In the genomic region with DNA sequence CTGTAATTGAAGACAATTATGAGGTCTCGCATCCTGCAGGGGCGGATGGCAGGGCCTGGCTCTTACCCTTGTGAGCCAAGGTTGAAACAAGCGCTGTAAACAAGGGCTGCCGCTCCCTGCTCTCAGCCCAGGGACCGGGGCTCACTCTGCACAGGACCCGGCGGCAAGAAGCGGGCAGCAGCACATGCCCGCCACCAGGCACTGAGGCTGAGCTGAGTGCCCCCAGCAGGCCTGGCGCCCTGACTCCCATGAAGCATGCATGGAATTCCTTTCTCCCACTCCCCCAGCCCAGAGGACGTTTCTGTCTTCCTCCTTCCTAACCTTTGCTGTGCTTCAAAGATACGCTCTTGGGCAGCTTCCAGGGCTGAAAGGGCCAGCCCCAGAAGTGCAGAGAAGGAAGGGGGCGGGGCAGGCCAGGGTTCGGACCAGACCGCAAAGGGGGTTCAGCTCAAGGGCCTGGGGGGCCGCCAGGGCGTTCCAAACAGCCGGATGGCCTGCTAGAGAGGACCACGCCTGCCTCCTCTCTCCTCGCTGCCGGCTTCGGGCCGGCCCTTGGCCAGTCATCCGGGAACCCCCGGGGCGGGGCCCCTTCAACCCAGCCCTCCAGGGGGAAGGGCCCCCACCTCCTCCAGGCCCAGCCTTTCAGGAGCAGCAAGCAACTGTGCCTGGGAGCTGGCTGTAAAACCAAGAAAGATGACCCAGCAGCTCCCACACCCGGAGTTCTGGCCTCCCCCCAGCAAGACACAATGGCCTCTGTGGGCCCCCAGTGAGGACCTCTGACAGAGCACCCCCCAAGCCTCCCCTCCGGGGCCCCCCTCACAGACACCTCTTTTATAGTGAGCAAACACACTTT, we compare ENCODE assay signal across 1 cellular context.
TF ChIP-seq lines count a peak whose summit lies in the region.

No MANE protein-coding gene starts in this region.

TF ChIP-seq in K562, 482 proteins besides CTCF, POLR2A, EP300 and RAD21 (continued from another document and continues in another):
- TF ChIP-seq, protein P1, sequence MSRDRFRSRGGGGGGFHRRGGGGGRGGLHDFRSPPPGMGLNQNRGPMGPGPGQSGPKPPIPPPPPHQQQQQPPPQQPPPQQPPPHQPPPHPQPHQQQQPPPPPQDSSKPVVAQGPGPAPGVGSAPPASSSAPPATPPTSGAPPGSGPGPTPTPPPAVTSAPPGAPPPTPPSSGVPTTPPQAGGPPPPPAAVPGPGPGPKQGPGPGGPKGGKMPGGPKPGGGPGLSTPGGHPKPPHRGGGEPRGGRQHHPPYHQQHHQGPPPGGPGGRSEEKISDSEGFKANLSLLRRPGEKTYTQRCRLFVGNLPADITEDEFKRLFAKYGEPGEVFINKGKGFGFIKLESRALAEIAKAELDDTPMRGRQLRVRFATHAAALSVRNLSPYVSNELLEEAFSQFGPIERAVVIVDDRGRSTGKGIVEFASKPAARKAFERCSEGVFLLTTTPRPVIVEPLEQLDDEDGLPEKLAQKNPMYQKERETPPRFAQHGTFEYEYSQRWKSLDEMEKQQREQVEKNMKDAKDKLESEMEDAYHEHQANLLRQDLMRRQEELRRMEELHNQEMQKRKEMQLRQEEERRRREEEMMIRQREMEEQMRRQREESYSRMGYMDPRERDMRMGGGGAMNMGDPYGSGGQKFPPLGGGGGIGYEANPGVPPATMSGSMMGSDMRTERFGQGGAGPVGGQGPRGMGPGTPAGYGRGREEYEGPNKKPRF (IDR thresholded peaks at IDR 0.05; ENCODE audit: low read depth, low read length), result no peak
- TF ChIP-seq, protein P2, sequence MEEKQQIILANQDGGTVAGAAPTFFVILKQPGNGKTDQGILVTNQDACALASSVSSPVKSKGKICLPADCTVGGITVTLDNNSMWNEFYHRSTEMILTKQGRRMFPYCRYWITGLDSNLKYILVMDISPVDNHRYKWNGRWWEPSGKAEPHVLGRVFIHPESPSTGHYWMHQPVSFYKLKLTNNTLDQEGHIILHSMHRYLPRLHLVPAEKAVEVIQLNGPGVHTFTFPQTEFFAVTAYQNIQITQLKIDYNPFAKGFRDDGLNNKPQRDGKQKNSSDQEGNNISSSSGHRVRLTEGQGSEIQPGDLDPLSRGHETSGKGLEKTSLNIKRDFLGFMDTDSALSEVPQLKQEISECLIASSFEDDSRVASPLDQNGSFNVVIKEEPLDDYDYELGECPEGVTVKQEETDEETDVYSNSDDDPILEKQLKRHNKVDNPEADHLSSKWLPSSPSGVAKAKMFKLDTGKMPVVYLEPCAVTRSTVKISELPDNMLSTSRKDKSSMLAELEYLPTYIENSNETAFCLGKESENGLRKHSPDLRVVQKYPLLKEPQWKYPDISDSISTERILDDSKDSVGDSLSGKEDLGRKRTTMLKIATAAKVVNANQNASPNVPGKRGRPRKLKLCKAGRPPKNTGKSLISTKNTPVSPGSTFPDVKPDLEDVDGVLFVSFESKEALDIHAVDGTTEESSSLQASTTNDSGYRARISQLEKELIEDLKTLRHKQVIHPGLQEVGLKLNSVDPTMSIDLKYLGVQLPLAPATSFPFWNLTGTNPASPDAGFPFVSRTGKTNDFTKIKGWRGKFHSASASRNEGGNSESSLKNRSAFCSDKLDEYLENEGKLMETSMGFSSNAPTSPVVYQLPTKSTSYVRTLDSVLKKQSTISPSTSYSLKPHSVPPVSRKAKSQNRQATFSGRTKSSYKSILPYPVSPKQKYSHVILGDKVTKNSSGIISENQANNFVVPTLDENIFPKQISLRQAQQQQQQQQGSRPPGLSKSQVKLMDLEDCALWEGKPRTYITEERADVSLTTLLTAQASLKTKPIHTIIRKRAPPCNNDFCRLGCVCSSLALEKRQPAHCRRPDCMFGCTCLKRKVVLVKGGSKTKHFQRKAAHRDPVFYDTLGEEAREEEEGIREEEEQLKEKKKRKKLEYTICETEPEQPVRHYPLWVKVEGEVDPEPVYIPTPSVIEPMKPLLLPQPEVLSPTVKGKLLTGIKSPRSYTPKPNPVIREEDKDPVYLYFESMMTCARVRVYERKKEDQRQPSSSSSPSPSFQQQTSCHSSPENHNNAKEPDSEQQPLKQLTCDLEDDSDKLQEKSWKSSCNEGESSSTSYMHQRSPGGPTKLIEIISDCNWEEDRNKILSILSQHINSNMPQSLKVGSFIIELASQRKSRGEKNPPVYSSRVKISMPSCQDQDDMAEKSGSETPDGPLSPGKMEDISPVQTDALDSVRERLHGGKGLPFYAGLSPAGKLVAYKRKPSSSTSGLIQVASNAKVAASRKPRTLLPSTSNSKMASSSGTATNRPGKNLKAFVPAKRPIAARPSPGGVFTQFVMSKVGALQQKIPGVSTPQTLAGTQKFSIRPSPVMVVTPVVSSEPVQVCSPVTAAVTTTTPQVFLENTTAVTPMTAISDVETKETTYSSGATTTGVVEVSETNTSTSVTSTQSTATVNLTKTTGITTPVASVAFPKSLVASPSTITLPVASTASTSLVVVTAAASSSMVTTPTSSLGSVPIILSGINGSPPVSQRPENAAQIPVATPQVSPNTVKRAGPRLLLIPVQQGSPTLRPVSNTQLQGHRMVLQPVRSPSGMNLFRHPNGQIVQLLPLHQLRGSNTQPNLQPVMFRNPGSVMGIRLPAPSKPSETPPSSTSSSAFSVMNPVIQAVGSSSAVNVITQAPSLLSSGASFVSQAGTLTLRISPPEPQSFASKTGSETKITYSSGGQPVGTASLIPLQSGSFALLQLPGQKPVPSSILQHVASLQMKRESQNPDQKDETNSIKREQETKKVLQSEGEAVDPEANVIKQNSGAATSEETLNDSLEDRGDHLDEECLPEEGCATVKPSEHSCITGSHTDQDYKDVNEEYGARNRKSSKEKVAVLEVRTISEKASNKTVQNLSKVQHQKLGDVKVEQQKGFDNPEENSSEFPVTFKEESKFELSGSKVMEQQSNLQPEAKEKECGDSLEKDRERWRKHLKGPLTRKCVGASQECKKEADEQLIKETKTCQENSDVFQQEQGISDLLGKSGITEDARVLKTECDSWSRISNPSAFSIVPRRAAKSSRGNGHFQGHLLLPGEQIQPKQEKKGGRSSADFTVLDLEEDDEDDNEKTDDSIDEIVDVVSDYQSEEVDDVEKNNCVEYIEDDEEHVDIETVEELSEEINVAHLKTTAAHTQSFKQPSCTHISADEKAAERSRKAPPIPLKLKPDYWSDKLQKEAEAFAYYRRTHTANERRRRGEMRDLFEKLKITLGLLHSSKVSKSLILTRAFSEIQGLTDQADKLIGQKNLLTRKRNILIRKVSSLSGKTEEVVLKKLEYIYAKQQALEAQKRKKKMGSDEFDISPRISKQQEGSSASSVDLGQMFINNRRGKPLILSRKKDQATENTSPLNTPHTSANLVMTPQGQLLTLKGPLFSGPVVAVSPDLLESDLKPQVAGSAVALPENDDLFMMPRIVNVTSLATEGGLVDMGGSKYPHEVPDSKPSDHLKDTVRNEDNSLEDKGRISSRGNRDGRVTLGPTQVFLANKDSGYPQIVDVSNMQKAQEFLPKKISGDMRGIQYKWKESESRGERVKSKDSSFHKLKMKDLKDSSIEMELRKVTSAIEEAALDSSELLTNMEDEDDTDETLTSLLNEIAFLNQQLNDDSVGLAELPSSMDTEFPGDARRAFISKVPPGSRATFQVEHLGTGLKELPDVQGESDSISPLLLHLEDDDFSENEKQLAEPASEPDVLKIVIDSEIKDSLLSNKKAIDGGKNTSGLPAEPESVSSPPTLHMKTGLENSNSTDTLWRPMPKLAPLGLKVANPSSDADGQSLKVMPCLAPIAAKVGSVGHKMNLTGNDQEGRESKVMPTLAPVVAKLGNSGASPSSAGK (IDR thresholded peaks at IDR 0.05), result peak; percentile 18; the same call in 1 of the 2 replicates
- TF ChIP-seq HDGF (IDR thresholded peaks at IDR 0.05), result no peak
- TF ChIP-seq ZFP1 (CRISPR knock-in tag; IDR thresholded peaks at IDR 0.05), result no peak
- peak; percentile 63 for TF ChIP-seq LEF1 (IDR thresholded peaks at IDR 0.05)
- no peak for TF ChIP-seq DACH1 (IDR thresholded peaks at IDR 0.05; ENCODE audit: partially characterized antibody)
- peak; percentile 95 for TF ChIP-seq HMGN3 (IDR thresholded peaks at IDR 0.05; ENCODE audit: borderline replicate concordance, extremely low read depth, insufficient read length, low read depth, low read length)
- no peak for TF ChIP-seq ZNF23 (CRISPR knock-in tag; IDR thresholded peaks at IDR 0.05)
- TF ChIP-seq ETV5 (CRISPR knock-in tag; IDR thresholded peaks at IDR 0.05; ENCODE audit: low read depth), result peak; percentile 36
- no peak for TF ChIP-seq KAT8 (IDR thresholded peaks at IDR 0.05; ENCODE audit: low read depth)
- TF ChIP-seq ZNF584 (CRISPR knock-in tag; IDR thresholded peaks at IDR 0.05; ENCODE audit: low read depth), result no peak
- TF ChIP-seq CAMTA2 (CRISPR knock-in tag; conservative IDR thresholded peaks at IDR 0.05), result no peak
- TF ChIP-seq MECOM (CRISPR knock-in tag; IDR thresholded peaks at IDR 0.05), result no peak
- TF ChIP-seq, protein P3, sequence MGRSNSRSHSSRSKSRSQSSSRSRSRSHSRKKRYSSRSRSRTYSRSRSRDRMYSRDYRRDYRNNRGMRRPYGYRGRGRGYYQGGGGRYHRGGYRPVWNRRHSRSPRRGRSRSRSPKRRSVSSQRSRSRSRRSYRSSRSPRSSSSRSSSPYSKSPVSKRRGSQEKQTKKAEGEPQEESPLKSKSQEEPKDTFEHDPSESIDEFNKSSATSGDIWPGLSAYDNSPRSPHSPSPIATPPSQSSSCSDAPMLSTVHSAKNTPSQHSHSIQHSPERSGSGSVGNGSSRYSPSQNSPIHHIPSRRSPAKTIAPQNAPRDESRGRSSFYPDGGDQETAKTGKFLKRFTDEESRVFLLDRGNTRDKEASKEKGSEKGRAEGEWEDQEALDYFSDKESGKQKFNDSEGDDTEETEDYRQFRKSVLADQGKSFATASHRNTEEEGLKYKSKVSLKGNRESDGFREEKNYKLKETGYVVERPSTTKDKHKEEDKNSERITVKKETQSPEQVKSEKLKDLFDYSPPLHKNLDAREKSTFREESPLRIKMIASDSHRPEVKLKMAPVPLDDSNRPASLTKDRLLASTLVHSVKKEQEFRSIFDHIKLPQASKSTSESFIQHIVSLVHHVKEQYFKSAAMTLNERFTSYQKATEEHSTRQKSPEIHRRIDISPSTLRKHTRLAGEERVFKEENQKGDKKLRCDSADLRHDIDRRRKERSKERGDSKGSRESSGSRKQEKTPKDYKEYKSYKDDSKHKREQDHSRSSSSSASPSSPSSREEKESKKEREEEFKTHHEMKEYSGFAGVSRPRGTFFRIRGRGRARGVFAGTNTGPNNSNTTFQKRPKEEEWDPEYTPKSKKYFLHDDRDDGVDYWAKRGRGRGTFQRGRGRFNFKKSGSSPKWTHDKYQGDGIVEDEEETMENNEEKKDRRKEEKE (IDR thresholded peaks at IDR 0.05; ENCODE audit: borderline replicate concordance in 1 of 2, control insufficient read depth in 1 of 2, low read depth in 2 of 2, low read length in 1 of 2), result no peak
- peak; percentile 94 for TF ChIP-seq RNF2 (IDR thresholded peaks at IDR 0.05)
- TF ChIP-seq FOXA3 (CRISPR knock-in tag; conservative IDR thresholded peaks at IDR 0.05 in 1 of 2, IDR thresholded peaks at IDR 0.05 in 1 of 2), result peak in 1 of 2 experiments; percentile 73; a peak in 1 of 4 replicates
- TF ChIP-seq NCOA4 (IDR thresholded peaks at IDR 0.05; ENCODE audit: partially characterized antibody), result no peak
- TF ChIP-seq, protein P4, sequence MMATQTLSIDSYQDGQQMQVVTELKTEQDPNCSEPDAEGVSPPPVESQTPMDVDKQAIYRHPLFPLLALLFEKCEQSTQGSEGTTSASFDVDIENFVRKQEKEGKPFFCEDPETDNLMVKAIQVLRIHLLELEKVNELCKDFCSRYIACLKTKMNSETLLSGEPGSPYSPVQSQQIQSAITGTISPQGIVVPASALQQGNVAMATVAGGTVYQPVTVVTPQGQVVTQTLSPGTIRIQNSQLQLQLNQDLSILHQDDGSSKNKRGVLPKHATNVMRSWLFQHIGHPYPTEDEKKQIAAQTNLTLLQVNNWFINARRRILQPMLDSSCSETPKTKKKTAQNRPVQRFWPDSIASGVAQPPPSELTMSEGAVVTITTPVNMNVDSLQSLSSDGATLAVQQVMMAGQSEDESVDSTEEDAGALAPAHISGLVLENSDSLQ (IDR thresholded peaks at IDR 0.05), result no peak
- TF ChIP-seq SAFB2 (IDR thresholded peaks at IDR 0.05; ENCODE audit: borderline replicate concordance, low read depth, low read length, severe bottlenecking), result no peak
- no peak for TF ChIP-seq MEF2D (tag; conservative IDR thresholded peaks at IDR 0.05; ENCODE audit: low read depth)
- no peak for TF ChIP-seq ELF1 (tag; IDR thresholded peaks at IDR 0.05)
- no peak for TF ChIP-seq BMI1 (IDR thresholded peaks at IDR 0.05; ENCODE audit: low read length)
- TF ChIP-seq IRF2 (CRISPR knock-in tag; IDR thresholded peaks at IDR 0.05), result no peak
- no peak for TF ChIP-seq MCM3 (IDR thresholded peaks at IDR 0.05)
- 0 out of 2 replicates have a peak, but pooled peaks have one; percentile 36 for TF ChIP-seq RUNX1 (IDR thresholded peaks at IDR 0.05; ENCODE audit: low read depth)
- no peak for TF ChIP-seq ZBTB8A (IDR thresholded peaks at IDR 0.05; ENCODE audit: partially characterized antibody)
- TF ChIP-seq, protein P5, sequence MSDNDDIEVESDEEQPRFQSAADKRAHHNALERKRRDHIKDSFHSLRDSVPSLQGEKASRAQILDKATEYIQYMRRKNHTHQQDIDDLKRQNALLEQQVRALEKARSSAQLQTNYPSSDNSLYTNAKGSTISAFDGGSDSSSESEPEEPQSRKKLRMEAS (CRISPR knock-in tag; IDR thresholded peaks at IDR 0.05), result no peak; the same call in none of the 2 replicates
- TF ChIP-seq TBL1XR1 (IDR thresholded peaks at IDR 0.05; ENCODE audit: low read length in 2 of 2), result peak; percentile 63 to 70; a peak in 3 of 4 replicates
- TF ChIP-seq ZNF785 (CRISPR knock-in tag; IDR thresholded peaks at IDR 0.05), result no peak
- no peak for TF ChIP-seq PPARD (CRISPR knock-in tag; IDR thresholded peaks at IDR 0.05)
- no peak for TF ChIP-seq ASH1L (IDR thresholded peaks at IDR 0.05; ENCODE audit: borderline replicate concordance, low read depth, partially characterized antibody)
- TF ChIP-seq ZNF696 (CRISPR knock-in tag; conservative IDR thresholded peaks at IDR 0.05), result no peak
- TF ChIP-seq, protein P6, sequence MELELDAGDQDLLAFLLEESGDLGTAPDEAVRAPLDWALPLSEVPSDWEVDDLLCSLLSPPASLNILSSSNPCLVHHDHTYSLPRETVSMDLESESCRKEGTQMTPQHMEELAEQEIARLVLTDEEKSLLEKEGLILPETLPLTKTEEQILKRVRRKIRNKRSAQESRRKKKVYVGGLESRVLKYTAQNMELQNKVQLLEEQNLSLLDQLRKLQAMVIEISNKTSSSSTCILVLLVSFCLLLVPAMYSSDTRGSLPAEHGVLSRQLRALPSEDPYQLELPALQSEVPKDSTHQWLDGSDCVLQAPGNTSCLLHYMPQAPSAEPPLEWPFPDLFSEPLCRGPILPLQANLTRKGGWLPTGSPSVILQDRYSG (tag; conservative IDR thresholded peaks at IDR 0.05; ENCODE audit: low read depth), result no peak
- peak; percentile 48; the same call in 1 of the 2 replicates for TF ChIP-seq MBD2 (IDR thresholded peaks at IDR 0.05; ENCODE audit: borderline replicate concordance, low read depth)
- TF ChIP-seq ZNF778 (CRISPR knock-in tag; IDR thresholded peaks at IDR 0.05), result no peak
- peak; percentile 76 for TF ChIP-seq POLR2G (IDR thresholded peaks at IDR 0.05; ENCODE audit: low read depth, low read length)
- TF ChIP-seq ATF7 (IDR thresholded peaks at IDR 0.05), result peak; percentile 6; the same call in 1 of the 2 replicates
- no peak for TF ChIP-seq ZNF311 (CRISPR knock-in tag; IDR thresholded peaks at IDR 0.05)
- TF ChIP-seq TSC22D4 (tag; IDR thresholded peaks at IDR 0.05), result no peak
- TF ChIP-seq ZNF436 (CRISPR knock-in tag; IDR thresholded peaks at IDR 0.05), result no peak
- no peak for TF ChIP-seq ZNF41 (CRISPR knock-in tag; conservative IDR thresholded peaks at IDR 0.05)
- TF ChIP-seq MCM7 (IDR thresholded peaks at IDR 0.05), result no peak
